ENCODE assay signal across 8 cellular contexts in genomic region chr11:83007909-83008580, GRCh38.
DNase-seq lines count a peak whose midpoint lies in the region; ATAC-seq and TF ChIP-seq lines count a peak whose summit lies in the region.

No MANE protein-coding gene starts in this region.

- H3K9me3 ChIP-seq in aorta (ENCODE audit: control insufficient read depth, low read length), result no peaks in the 10 kb centered on the region

- in situ Hi-C loops in brain microvascular endothelial cell (cut with HindIII; ENCODE audit: low pct_ligation_motif_present, low sequenced_read_pairs), result no loop called here

- H3K4me1 ChIP-seq in aorta (ENCODE audit: control insufficient read depth in 1 of 2, insufficient read depth in 2 of 2, low read length in 2 of 2), result peaks cover 3 to 11% of the 10 kb centered on the region in 2 donors

- H3K36me3 ChIP-seq in brain microvascular endothelial cell (replicated peaks), result no peaks in the 10 kb centered on the region
- H3K36me3 ChIP-seq in aorta (ENCODE audit: control insufficient read depth in 1 of 2, insufficient read depth in 2 of 2, low read length in 1 of 2), result no peaks in the 10 kb centered on the region

- WGBS in aorta, 2 donors, result 3 to 4% methylated on average over 6 of the region's 6 CpGs

- intact Hi-C loops in aorta (cut with DNase I), result no loop called here

- H3K27me3 ChIP-seq in brain microvascular endothelial cell (replicated peaks) (no peaks in the 10 kb centered on the region), aorta (ENCODE audit: control insufficient read depth in 1 of 2, insufficient read depth in 2 of 2, low read length in 1 of 2) (no peaks in the 10 kb centered on the region)

- peak; percentile 48 for ATAC-seq in GM19035 (IDR thresholded peaks at IDR 0.05; ENCODE audit: unreplicated experiment)
- ATAC-seq in aorta (ENCODE audit: low FRiP score), result peak; percentile 73

- no peak overlapping the region for H3K4me3 ChIP-seq in brain microvascular endothelial cell (ENCODE audit: low read depth, low read length)
- H3K4me3 ChIP-seq in aorta (ENCODE audit: low read length in 2 of 2), result no peak overlapping the region

- H3K27ac ChIP-seq in brain microvascular endothelial cell, result peak overlapping the region; percentile 26
- no peak overlapping the region for H3K27ac ChIP-seq in aorta (ENCODE audit: low read depth in 1 of 2, low read length in 2 of 2)

- DNase-seq in Ammon's horn (ENCODE audit: low spot score) (peak; percentile 67), NAMALWA (ENCODE audit: low spot score) (peak; percentile 35), brain microvascular endothelial cell (peak; percentile 45), lung microvascular endothelial cell (ENCODE audit: low read depth in 2 of 2) (peak; percentile 41 to 64), aorta (peak in 1 of 2 donors; percentile 51), Kasumi-1 (lab: John Stamatoyannopoulos, UW) (no peak), T1000 (lab: John Stamatoyannopoulos, UW) (no peak)

- TF ChIP-seq CTCF in brain microvascular endothelial cell (IDR thresholded peaks at IDR 0.05; ENCODE audit: low read depth, low read length, missing control alignments), result peak; percentile 6

Comparison
In these comparisons a context has a peak if more than half of its experiments do, and no peak if none do; other contexts are left out.
1. DNase-seq: peak in Ammon's horn (single experiment), NAMALWA (single experiment), brain microvascular endothelial cell (single experiment) and lung microvascular endothelial cell (2 of 2); none in Kasumi-1 (0 of 2) and T1000 (single experiment).